Comparison of ENCODE assay signal across 29 cellular contexts in genomic region chr7:75579899-75580298, GRCh38.
"Had no signal": no experiment of that assay in that cellular context is flagged by ENCODE, and none has a peak within 500 bp of the region (broad histone marks: within the 10 kb centered on the region; RNA-seq: fewer than 3 reads in every experiment).

No MANE protein-coding gene starts in this region.

- H3K27me3 ChIP-seq: ascending aorta, cardiac muscle cell, MG63, Peyer's patch, SJCRH30 had no signal

- ATAC-seq: activated CD8-positive, alpha-beta T cell treated with anti-CD3 and anti-CD28 coated beads, Interleukin-2, amount 10 ng/mL, durations not matched to agents 7 days and 5 days; activated naive CD4-positive, alpha-beta T cell treated with anti-CD3 and anti-CD28 coated beads, Interleukin-2, amount 50 U/mL, for 72 hours had no signal

- H3K27ac Mint-ChIP-seq: activated CD4-positive, alpha-beta T cell treated with anti-CD3 and anti-CD28 coated beads, Interleukin-2, amount 10 ng/mL, durations not matched to agents 7 days and 5 days; activated CD8-positive, alpha-beta T cell treated with anti-CD3 and anti-CD28 coated beads, Interleukin-2, amount 10 ng/mL, durations not matched to agents 7 days and 5 days; activated T-cell treated with anti-CD3 and anti-CD28 coated beads, Interleukin-2, amount 50 U/mL, for 24 hours; activated T-helper 2 cell treated with anti-CD3 and anti-CD28 coated beads, Interferon-gamma antibody, Interleukin-2, Interleukin-4, amounts not matched to agents 10 μg/mL and 5 μg/mL and 100 μg/mL, durations not matched to agents 14 hours and 24 hours and 36 hours; T-helper 1 cell treated with Interleukin-12 subunit alpha and Interleukin-12 subunit beta and Interleukin-4 antibody, amounts not matched to agents 30 μg/mL and 1 μg/mL, for 36 hours; T-helper 2 cell treated with Interferon-gamma antibody and Interleukin-4, amounts not matched to agents 5 μg/mL and 100 μg/mL, for 36 hours had no signal

- H3K4me1 ChIP-seq: ascending aorta, Peyer's patch had no signal

- H3K4me3 ChIP-seq: ascending aorta, cardiac muscle cell, MG63, Peyer's patch, SJCRH30, SK-N-MC had no signal

- H3K27ac ChIP-seq: ascending aorta, cardiac muscle cell, Peyer's patch, SJCRH30, SK-N-MC had no signal

- DNase-seq: activated CD4-positive, alpha-beta T cell treated with anti-CD3 and anti-CD28 coated beads, Interleukin-2, amount 10 ng/mL, durations not matched to agents 7 days and 5 days; activated CD4-positive, alpha-beta T cell treated with anti-CD3 and anti-CD28 coated beads, Interleukin-2, amount 50 U/mL, for 48 hours; activated CD8-positive, alpha-beta T cell treated with anti-CD3 and anti-CD28 coated beads, Interleukin-2, amount 10 ng/mL, durations not matched to agents 7 days and 5 days; activated gamma-delta T cell; activated naive CD4-positive, alpha-beta T cell treated with Interleukin-2 at 50 U/mL for 16 hours; activated T-cell treated with anti-CD3 and anti-CD28 coated beads, Interleukin-2, amount 50 U/mL, for 24 hours; amygdala; Karpas-422; KBM-7; MG63; NCI-H1048; NCI-H1105 treated with DMSO at 0.1 percent for 48 hours; NCI-H1436; NCI-H1694; NCI-H1930; NCI-H2081 treated with DMSO at 0.1 percent for 48 hours; NCI-H345; NCI-H524 treated with DMSO at 0.1 percent for 48 hours; Peyer's patch; Right ventricle myocardium superior; RPMI8226; SJCRH30 had no signal

- H3K27me3 Mint-ChIP-seq: activated CD4-positive, alpha-beta T cell treated with anti-CD3 and anti-CD28 coated beads, Interleukin-2, amount 10 ng/mL, durations not matched to agents 7 days and 5 days; activated T-cell treated with anti-CD3 and anti-CD28 coated beads, Interleukin-2, amount 50 U/mL, for 24 hours had no signal

- H3K4me1 Mint-ChIP-seq: activated CD4-positive, alpha-beta T cell treated with anti-CD3 and anti-CD28 coated beads, Interleukin-2, amount 10 ng/mL, durations not matched to agents 7 days and 5 days had no signal

- H3K9me3 Mint-ChIP-seq: activated CD4-positive, alpha-beta T cell treated with anti-CD3 and anti-CD28 coated beads, Interleukin-2, amount 10 ng/mL, durations not matched to agents 7 days and 5 days; activated naive CD4-positive, alpha-beta T cell treated with anti-CD3 and anti-CD28 coated beads, Interleukin-2, amount 50 U/mL, for 72 hours; activated T-cell treated with anti-CD3 and anti-CD28 coated beads, Interleukin-2, amount 50 U/mL, for 24 hours; activated T-helper 2 cell treated with anti-CD3 and anti-CD28 coated beads, Interferon-gamma antibody, Interleukin-2, Interleukin-4, amounts not matched to agents 10 μg/mL and 5 μg/mL and 100 μg/mL, durations not matched to agents 14 hours and 24 hours and 36 hours; T-helper 1 cell treated with Interleukin-12 subunit alpha and Interleukin-12 subunit beta and Interleukin-4 antibody, amounts not matched to agents 30 μg/mL and 1 μg/mL, for 36 hours; T-helper 2 cell treated with Interferon-gamma antibody and Interleukin-4, amounts not matched to agents 5 μg/mL and 100 μg/mL, for 36 hours had no signal

- H3K36me3 Mint-ChIP-seq: activated naive CD4-positive, alpha-beta T cell treated with anti-CD3 and anti-CD28 coated beads, Interleukin-2, amount 50 U/mL, for 72 hours had no signal

- H3K9me3 ChIP-seq: ascending aorta, MG63, Peyer's patch, SJCRH30 had no signal

- H3K36me3 ChIP-seq: MG63 had no signal

- H3K4me3 Mint-ChIP-seq: activated CD4-positive, alpha-beta T cell treated with anti-CD3 and anti-CD28 coated beads, Interleukin-2, amount 10 ng/mL, durations not matched to agents 7 days and 5 days; activated CD8-positive, alpha-beta T cell treated with anti-CD3 and anti-CD28 coated beads, Interleukin-2, amount 10 ng/mL, durations not matched to agents 7 days and 5 days; activated T-cell treated with anti-CD3 and anti-CD28 coated beads, Interleukin-2, amount 50 U/mL, for 24 hours; T-helper 1 cell treated with Interleukin-12 subunit alpha and Interleukin-12 subunit beta and Interleukin-4 antibody, amounts not matched to agents 30 μg/mL and 1 μg/mL, for 36 hours; T-helper 2 cell treated with Interferon-gamma antibody and Interleukin-4, amounts not matched to agents 5 μg/mL and 100 μg/mL, for 36 hours had no signal
